ENCODE assay signal across 15 cellular contexts in the genomic region with DNA sequence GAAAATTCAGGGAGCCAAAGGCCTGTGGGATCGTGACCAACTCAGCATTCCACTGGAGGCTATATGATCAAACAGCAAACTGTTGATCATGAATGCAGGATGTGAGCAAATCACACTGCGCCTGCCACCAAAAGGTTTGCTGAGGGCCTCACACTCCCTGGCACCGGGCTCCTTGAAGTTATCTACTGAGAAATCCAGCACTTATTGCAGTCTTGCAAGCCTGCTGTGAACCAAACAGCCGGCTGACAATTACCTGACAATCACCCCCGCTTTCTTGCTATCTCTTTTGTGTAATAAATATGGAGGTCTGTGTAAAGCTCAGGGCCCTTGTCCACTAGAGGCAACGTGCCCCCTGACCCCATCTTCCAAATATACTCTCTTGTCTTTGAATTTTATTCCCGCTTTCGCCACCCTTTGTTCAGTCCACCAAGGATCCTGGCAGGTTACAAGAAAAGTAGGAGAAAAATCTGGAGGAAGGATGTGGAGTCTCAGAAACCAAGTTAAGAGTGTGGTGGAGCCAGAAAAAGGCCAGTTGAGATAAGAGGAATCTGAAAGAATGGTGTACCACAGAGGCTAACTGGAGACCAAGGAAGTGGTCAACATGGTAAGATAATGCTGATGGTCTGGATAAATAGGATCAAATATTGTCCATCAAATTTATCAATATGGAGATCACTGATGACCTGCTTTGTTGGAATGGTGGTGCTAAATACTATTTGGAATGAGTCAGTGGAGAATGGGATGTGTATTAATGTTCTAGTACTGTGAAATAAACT.
DNase-seq lines count a peak whose midpoint lies in the region; ATAC-seq and TF ChIP-seq lines count a peak whose summit lies in the region.
"Had no signal": no experiment of that assay in that cellular context is flagged by ENCODE, and none has a peak within 500 bp of the region (broad histone marks: within the 10 kb centered on the region; RNA-seq: fewer than 3 reads in every experiment).

No MANE protein-coding gene starts in this region.

- H3K9me3 ChIP-seq in BE2C: no peaks in the 10 kb centered on the region

- H3K4me3 ChIP-seq in BE2C (ENCODE audit: low read depth, low read length): no peak overlapping the region

- no peaks in the 10 kb centered on the region for H3K4me1 ChIP-seq in BE2C

- ATAC-seq in HG02623 (IDR thresholded peaks at IDR 0.05; ENCODE audit: unreplicated experiment) (peak; percentile 19), HG03342 (IDR thresholded peaks at IDR 0.05; ENCODE audit: unreplicated experiment) (peak; percentile 25)
- ATAC-seq: left lobe of liver, Panc1 had no signal

- in situ Hi-C loops in ACHN (cut with HindIII; ENCODE audit: low pct_ligation_motif_present, low pct_unique_long_range_greater_than_20kb, low sequenced_read_pairs): no loop called here

- TF ChIP-seq CTCF in BE2C (IDR thresholded peaks at IDR 0.05; ENCODE audit: low read depth, low read length): no peak

- H3K36me3 ChIP-seq in BE2C: no peaks in the 10 kb centered on the region

- peak; percentile 10 for DNase-seq in NCI-H2227 (lab: John Stamatoyannopoulos, UW; ENCODE audit: unreplicated experiment)
- no peak for DNase-seq in NCI-H2227 treated with DMSO at 0.1 percent for 48 hours (lab: John Stamatoyannopoulos, UW)
- no peak for DNase-seq in putamen (ENCODE audit: low spot score)
- no peak for DNase-seq in GDM1 (lab: John Stamatoyannopoulos, UW)
- DNase-seq in ACHN: no peak
- no peak for DNase-seq in BE2C
- DNase-seq: activated CD4-positive, alpha-beta T cell treated with anti-CD3 and anti-CD28 coated beads for 4 hours; activated naive CD4-positive, alpha-beta T cell; central memory CD4-positive, alpha-beta T cell; COR-L47; GOT3 had no signal

- H3K27me3 ChIP-seq in BE2C: no peaks in the 10 kb centered on the region
